In the genomic region with DNA sequence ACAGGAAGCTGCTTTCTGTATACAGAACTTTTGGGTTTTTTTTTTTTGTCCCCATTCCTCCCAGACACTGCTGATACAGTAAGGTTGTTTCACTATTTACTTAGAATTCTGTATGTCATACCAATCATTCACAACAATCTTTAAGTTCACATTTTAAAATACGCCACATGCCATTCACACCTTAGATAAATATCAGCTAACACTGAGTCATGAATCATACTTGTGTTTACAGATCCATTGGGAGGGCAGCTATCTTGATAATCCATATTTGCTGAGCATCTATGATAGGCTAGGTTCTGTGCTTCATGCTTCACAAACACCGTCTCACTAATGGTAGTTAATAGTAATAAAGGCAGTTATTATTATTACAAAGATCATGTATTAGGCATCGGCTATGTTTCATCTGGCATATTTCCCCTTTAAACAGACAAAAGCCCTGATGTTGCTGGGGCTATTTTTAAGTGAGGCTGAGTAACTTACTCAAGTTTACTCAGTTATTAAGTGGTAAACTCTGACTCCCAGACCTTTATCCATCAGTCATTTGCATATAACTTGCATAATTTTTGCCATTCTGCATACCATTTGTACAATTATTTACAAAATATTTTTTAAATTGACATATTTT, we compare ENCODE assay signal across 2 cellular contexts.
TF ChIP-seq lines count a peak whose summit lies in the region.

No MANE protein-coding gene starts in this region.

TF ChIP-seq in HCT116, 20 proteins besides CTCF, POLR2A, EP300 and RAD21:
- TF ChIP-seq EGR1 (IDR thresholded peaks at IDR 0.05; ENCODE audit: low read depth) (no peak), FOSL1 (IDR thresholded peaks at IDR 0.05; ENCODE audit: low read depth) (no peak), SIN3A (IDR thresholded peaks at IDR 0.05; ENCODE audit: low read depth) (no peak), POLR2AphosphoS5 (IDR thresholded peaks at IDR 0.05; ENCODE audit: low read depth, low read length) (no peak), SP1 (IDR thresholded peaks at IDR 0.05; ENCODE audit: low read depth) (no peak), CEBPB (IDR thresholded peaks at IDR 0.05; ENCODE audit: low read depth) (no peak), EZH2phosphoT487 (IDR thresholded peaks at IDR 0.05; ENCODE audit: borderline replicate concordance) (no peak), ELF1 (IDR thresholded peaks at IDR 0.05; ENCODE audit: borderline replicate concordance, low read depth) (no peak), YY1 (IDR thresholded peaks at IDR 0.05; ENCODE audit: extremely low read depth, insufficient replicate concordance, low read depth, low read length) (no peak), TCF7L2 (IDR thresholded peaks at IDR 0.05; ENCODE audit: borderline replicate concordance, extremely low read depth, insufficient read depth, insufficient read length) (no peak), SRF (IDR thresholded peaks at IDR 0.05; ENCODE audit: low read depth) (no peak), JUND (IDR thresholded peaks at IDR 0.05) (no peak), EZH2 (IDR thresholded peaks at IDR 0.05) (no peak), CBX3 (IDR thresholded peaks at IDR 0.05; ENCODE audit: low read depth) (no peak)
- TF ChIP-seq, protein P1, sequence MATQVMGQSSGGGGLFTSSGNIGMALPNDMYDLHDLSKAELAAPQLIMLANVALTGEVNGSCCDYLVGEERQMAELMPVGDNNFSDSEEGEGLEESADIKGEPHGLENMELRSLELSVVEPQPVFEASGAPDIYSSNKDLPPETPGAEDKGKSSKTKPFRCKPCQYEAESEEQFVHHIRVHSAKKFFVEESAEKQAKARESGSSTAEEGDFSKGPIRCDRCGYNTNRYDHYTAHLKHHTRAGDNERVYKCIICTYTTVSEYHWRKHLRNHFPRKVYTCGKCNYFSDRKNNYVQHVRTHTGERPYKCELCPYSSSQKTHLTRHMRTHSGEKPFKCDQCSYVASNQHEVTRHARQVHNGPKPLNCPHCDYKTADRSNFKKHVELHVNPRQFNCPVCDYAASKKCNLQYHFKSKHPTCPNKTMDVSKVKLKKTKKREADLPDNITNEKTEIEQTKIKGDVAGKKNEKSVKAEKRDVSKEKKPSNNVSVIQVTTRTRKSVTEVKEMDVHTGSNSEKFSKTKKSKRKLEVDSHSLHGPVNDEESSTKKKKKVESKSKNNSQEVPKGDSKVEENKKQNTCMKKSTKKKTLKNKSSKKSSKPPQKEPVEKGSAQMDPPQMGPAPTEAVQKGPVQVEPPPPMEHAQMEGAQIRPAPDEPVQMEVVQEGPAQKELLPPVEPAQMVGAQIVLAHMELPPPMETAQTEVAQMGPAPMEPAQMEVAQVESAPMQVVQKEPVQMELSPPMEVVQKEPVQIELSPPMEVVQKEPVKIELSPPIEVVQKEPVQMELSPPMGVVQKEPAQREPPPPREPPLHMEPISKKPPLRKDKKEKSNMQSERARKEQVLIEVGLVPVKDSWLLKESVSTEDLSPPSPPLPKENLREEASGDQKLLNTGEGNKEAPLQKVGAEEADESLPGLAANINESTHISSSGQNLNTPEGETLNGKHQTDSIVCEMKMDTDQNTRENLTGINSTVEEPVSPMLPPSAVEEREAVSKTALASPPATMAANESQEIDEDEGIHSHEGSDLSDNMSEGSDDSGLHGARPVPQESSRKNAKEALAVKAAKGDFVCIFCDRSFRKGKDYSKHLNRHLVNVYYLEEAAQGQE (IDR thresholded peaks at IDR 0.05; ENCODE audit: low read depth), result no peak
- TF ChIP-seq, protein P2, sequence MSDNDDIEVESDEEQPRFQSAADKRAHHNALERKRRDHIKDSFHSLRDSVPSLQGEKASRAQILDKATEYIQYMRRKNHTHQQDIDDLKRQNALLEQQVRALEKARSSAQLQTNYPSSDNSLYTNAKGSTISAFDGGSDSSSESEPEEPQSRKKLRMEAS (IDR thresholded peaks at IDR 0.05), result no peak

TF ChIP-seq in K562, 482 proteins besides CTCF, POLR2A, EP300 and RAD21:
- TF ChIP-seq RFX1 (IDR thresholded peaks at IDR 0.05) (no peak), PML (IDR thresholded peaks at IDR 0.05; ENCODE audit: low read length) (no peak), FOSL1 (tag; conservative IDR thresholded peaks at IDR 0.05) (0 out of 2 replicates have a peak, but pooled peaks have one; percentile 35), KHSRP (IDR thresholded peaks at IDR 0.05) (no peak), MTA1 (IDR thresholded peaks at IDR 0.05; ENCODE audit: borderline replicate concordance) (no peak)
- TF ChIP-seq, protein P3, sequence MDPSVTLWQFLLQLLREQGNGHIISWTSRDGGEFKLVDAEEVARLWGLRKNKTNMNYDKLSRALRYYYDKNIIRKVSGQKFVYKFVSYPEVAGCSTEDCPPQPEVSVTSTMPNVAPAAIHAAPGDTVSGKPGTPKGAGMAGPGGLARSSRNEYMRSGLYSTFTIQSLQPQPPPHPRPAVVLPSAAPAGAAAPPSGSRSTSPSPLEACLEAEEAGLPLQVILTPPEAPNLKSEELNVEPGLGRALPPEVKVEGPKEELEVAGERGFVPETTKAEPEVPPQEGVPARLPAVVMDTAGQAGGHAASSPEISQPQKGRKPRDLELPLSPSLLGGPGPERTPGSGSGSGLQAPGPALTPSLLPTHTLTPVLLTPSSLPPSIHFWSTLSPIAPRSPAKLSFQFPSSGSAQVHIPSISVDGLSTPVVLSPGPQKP (CRISPR knock-in tag; IDR thresholded peaks at IDR 0.05), result no peak
